ENCODE assay signal across 1 cellular context in the genomic region with DNA sequence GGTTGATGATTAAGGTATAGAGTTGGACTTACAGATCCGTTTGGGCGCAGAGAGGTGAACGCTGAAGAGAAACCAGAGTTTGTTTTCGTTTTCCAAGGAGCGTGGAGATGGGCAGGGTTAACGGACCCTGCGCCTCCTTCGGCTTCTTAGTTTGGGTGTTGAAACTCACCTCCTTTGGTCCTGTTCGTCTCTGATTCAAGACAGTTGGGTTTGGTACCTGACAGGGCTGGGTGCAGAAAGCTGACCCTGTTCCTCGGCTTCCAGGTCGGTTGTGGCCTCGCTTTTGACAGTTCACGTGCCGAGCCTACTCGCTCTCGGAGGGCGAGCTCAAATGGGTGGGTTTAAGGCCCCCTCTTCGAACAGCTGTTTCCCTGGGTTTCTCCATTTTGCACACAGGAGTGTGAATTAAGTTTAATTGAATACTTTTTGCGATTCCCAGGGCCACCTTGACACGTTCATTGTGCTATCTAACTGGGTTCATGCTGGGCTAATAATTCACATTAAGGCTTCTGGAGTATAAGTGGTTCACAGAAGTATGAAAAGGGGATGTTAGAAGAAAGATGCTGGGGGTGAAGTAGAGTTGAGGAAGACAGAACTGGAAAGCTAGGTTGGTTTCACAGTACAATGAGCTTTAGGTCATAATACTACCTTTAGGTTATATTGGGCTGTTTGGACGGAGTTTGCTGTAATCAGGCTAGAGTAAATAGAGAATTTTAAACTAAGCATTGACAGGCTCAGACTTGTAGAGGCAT.
TF ChIP-seq lines count a peak whose summit lies in the region.

No MANE protein-coding gene starts in this region.

TF ChIP-seq in GM23338, 12 proteins besides CTCF, POLR2A, EP300 and RAD21 (continued from another document):
- TF ChIP-seq, protein P1, sequence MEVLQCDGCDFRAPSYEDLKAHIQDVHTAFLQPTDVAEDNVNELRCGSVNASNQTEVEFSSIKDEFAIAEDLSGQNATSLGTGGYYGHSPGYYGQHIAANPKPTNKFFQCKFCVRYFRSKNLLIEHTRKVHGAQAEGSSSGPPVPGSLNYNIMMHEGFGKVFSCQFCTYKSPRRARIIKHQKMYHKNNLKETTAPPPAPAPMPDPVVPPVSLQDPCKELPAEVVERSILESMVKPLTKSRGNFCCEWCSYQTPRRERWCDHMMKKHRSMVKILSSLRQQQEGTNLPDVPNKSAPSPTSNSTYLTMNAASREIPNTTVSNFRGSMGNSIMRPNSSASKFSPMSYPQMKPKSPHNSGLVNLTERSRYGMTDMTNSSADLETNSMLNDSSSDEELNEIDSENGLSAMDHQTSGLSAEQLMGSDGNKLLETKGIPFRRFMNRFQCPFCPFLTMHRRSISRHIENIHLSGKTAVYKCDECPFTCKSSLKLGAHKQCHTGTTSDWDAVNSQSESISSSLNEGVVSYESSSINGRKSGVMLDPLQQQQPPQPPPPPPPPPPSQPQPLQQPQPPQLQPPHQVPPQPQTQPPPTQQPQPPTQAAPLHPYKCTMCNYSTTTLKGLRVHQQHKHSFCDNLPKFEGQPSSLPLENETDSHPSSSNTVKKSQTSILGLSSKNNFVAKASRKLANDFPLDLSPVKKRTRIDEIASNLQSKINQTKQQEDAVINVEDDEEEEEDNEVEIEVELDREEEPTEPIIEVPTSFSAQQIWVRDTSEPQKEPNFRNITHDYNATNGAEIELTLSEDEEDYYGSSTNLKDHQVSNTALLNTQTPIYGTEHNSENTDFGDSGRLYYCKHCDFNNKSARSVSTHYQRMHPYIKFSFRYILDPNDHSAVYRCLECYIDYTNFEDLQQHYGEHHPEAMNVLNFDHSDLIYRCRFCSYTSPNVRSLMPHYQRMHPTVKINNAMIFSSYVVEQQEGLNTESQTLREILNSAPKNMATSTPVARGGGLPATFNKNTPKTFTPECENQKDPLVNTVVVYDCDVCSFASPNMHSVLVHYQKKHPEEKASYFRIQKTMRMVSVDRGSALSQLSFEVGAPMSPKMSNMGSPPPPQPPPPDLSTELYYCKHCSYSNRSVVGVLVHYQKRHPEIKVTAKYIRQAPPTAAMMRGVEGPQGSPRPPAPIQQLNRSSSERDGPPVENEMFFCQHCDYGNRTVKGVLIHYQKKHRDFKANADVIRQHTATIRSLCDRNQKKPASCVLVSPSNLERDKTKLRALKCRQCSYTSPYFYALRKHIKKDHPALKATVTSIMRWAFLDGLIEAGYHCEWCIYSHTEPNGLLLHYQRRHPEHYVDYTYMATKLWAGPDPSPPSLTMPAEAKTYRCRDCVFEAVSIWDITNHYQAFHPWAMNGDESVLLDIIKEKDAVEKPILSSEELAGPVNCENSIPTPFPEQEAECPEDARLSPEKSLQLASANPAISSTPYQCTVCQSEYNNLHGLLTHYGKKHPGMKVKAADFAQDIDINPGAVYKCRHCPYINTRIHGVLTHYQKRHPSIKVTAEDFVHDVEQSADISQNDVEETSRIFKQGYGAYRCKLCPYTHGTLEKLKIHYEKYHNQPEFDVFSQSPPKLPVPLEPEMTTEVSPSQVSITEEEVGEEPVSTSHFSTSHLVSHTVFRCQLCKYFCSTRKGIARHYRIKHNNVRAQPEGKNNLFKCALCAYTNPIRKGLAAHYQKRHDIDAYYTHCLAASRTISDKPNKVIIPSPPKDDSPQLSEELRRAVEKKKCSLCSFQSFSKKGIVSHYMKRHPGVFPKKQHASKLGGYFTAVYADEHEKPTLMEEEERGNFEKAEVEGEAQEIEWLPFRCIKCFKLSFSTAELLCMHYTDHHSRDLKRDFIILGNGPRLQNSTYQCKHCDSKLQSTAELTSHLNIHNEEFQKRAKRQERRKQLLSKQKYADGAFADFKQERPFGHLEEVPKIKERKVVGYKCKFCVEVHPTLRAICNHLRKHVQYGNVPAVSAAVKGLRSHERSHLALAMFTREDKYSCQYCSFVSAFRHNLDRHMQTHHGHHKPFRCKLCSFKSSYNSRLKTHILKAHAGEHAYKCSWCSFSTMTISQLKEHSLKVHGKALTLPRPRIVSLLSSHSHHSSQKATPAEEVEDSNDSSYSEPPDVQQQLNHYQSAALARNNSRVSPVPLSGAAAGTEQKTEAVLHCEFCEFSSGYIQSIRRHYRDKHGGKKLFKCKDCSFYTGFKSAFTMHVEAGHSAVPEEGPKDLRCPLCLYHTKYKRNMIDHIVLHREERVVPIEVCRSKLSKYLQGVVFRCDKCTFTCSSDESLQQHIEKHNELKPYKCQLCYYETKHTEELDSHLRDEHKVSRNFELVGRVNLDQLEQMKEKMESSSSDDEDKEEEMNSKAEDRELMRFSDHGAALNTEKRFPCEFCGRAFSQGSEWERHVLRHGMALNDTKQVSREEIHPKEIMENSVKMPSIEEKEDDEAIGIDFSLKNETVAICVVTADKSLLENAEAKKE (CRISPR knock-in tag; IDR thresholded peaks at IDR 0.05), result no peak
- no peak for TF ChIP-seq EZH2phosphoT487 (IDR thresholded peaks at IDR 0.05; ENCODE audit: unreplicated experiment)
